Comparison of ENCODE assay signal across 10 cellular contexts in the genomic region with DNA sequence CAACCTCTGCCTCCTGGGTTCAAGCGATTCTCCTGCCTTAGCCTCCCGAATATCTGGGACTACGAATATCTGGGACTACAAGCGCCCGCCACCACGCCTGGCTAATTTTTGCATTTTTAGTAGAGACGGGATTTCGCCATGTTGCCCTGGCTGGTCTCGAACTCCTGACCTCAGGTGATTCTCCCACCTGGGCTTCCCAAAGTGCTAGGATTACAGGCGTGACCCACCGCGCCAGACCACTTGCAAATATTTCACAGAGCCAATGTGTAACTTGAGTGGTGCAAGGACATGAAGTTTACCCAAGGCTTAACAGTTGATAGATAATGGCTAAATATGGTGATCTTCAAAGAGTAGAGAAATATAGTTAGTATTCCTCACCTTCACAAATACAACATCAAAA. TPM values are rescaled to one million over a fixed set of nuclear protein-coding genes. Genes with fewer than 3 reads are reported as not detected.
DNase-seq lines count a peak whose midpoint lies in the region; ATAC-seq and TF ChIP-seq lines count a peak whose summit lies in the region.
"Had no signal": no experiment of that assay in that cellular context is flagged by ENCODE, and none has a peak within 500 bp of the region (broad histone marks: within the 10 kb centered on the region; RNA-seq: fewer than 3 reads in every experiment).

No MANE protein-coding gene starts in this region.

- H3K27ac Mint-ChIP-seq in activated B cell treated with CpG ODN at 0.5 μM for 24 hours (peak overlapping the region; percentile 35), immature natural killer cell (peak overlapping the region; percentile 38 to 98 (median 66))

- H3K27me3 Mint-ChIP-seq in activated B cell treated with CpG ODN at 0.5 μM for 24 hours (no peaks in the 10 kb centered on the region), immature natural killer cell (ENCODE audit: low read depth in 3 of 3) (peaks cover 0 to 2% (median 0%) of the 10 kb centered on the region in 3 donors)

- H3K36me3 Mint-ChIP-seq in activated B cell treated with CpG ODN at 0.5 μM for 24 hours (ENCODE audit: low read depth) (peaks cover 3% of the 10 kb centered on the region), immature natural killer cell (peaks cover 0 to 3% (median 0%) of the 10 kb centered on the region in 3 donors)

- WGBS in heart left ventricle, 4 donors, result 93 to 98% (median 97%) methylated on average over 12 of the region's 12 CpGs

- no peak for DNase-seq in heart left ventricle
- no peak for DNase-seq in cardiac septum (ENCODE audit: low spot score)
- DNase-seq in activated B cell treated with CpG ODN at 0.5 μM for 24 hours, result no peak
- no peak for DNase-seq in immature natural killer cell
- no peak for DNase-seq in thoracic aorta (ENCODE audit: low spot score)
- DNase-seq in CD1c-positive myeloid dendritic cell (ENCODE audit: extremely low spot score), result no peak
- DNase-seq in pons (ENCODE audit: low spot score), result no peak
- DNase-seq: activated CD4-positive, alpha-beta T cell treated with anti-CD3 and anti-CD28 coated beads, Interleukin-2, amount 50 U/mL, for 4 hours; Calu3 had no signal

- no peaks in the 10 kb centered on the region for H3K9me3 Mint-ChIP-seq in activated B cell treated with CpG ODN at 0.5 μM for 24 hours
- H3K9me3 Mint-ChIP-seq in immature natural killer cell, result no peaks in the 10 kb centered on the region

- CTCF ChIA-PET in activated B cell treated with CpG ODN at 0.5 μM for 24 hours (lab: Charles Lee), result no interaction called here

- intact Hi-C loops in heart left ventricle (cut with DNase I) (loop anchor here in 5 of 10 donors (2.0 to 10.0 kb wide), 7 partner anchors 14 to 334 kb away; a partner anchor contains a TSS), cardiac septum (cut with DNase I) (loop anchor here (5.0 to 10.0 kb wide), 2 partner anchors 134 to 332 kb away; a partner anchor contains a TSS), activated B cell treated with CpG ODN at 0.5 μM for 24 hours (cut with micrococcal nuclease) (loop anchor here (2.0 to 5.0 kb wide), 5 partner anchors 136 to 1516 kb away; a partner anchor contains a TSS)

- H3K27me3 ChIP-seq in heart left ventricle (no peaks in the 10 kb centered on the region), thoracic aorta (replicated peaks; ENCODE audit: insufficient read depth) (no peaks in the 10 kb centered on the region)

- H3K4me3 ChIP-seq in heart left ventricle (peak overlapping the region in 9 of 12 donors; percentile 64 to 96 (median 78)), thoracic aorta (peak overlapping the region; percentile 91)

- peaks cover 0 to 4% (median 0%) of the 10 kb centered on the region in 9 donors for H3K36me3 ChIP-seq in heart left ventricle
- no peaks in the 10 kb centered on the region for H3K36me3 ChIP-seq in thoracic aorta

- H3K27ac ChIP-seq in heart left ventricle, result peak overlapping the region in 6 of 12 donors; percentile 91 to 98 (median 94)
- H3K27ac ChIP-seq in thoracic aorta, result peak overlapping the region; percentile 90 to 95

- POLR2A ChIA-PET in activated B cell treated with CpG ODN at 0.5 μM for 24 hours (lab: Charles Lee), result no interaction called here

- ATAC-seq in heart left ventricle, result no peak
- no peak for ATAC-seq in activated B cell treated with CpG ODN at 0.5 μM for 24 hours (ENCODE audit: low read depth)
- no peak for ATAC-seq in thoracic aorta (ENCODE audit: insufficient number of reproducible peaks, low FRiP score, low read depth)
- no peak for ATAC-seq in GM19455 (IDR thresholded peaks at IDR 0.05; ENCODE audit: unreplicated experiment)

- no peak for TF ChIP-seq CTCF in heart left ventricle (IDR thresholded peaks at IDR 0.05)
- TF ChIP-seq CTCF in activated B cell treated with CpG ODN at 0.5 μM for 24 hours (IDR thresholded peaks at IDR 0.05), result no peak
- no peak for TF ChIP-seq CTCF in thoracic aorta (IDR thresholded peaks at IDR 0.05)

- H3K4me1 Mint-ChIP-seq in activated B cell treated with CpG ODN at 0.5 μM for 24 hours, result peaks cover 28% of the 10 kb centered on the region
- H3K4me1 Mint-ChIP-seq in immature natural killer cell, result peaks cover 28 to 36% of the 10 kb centered on the region in 2 donors

- peak overlapping the region; percentile 88 for H3K4me3 Mint-ChIP-seq in activated B cell treated with CpG ODN at 0.5 μM for 24 hours
- H3K4me3 Mint-ChIP-seq in immature natural killer cell, result peak overlapping the region; percentile 91 to 97 (median 92)

- no peaks in the 10 kb centered on the region for H3K9me3 ChIP-seq in heart left ventricle
- H3K9me3 ChIP-seq in thoracic aorta, result no peaks in the 10 kb centered on the region

- H3K4me1 ChIP-seq in heart left ventricle, result peaks cover 0 to 32% (median 14%) of the 10 kb centered on the region in 12 donors
- H3K4me1 ChIP-seq in thoracic aorta (ENCODE audit: control insufficient read depth in 1 of 2, low read depth in 2 of 2), result peaks cover 10 to 35% of the 10 kb centered on the region in 2 donors

- no peak for TF ChIP-seq POLR2A in heart left ventricle (IDR thresholded peaks at IDR 0.05)

RNA-seq across cellular contexts. Expression of a gene that starts 14.1 kb away (rescaled TPM):
- total RNA-seq in heart left ventricle (10 to 100 TPM; 38.3 to 54.7 (median 45.5) TPM), cardiac septum (40.8 TPM), activated B cell treated with CpG ODN at 0.5 μM for 24 hours (37.8 and 40.4 TPM in 2 replicates), thoracic aorta (10 to 100 TPM in 1 of 2 donors, 1 to 10 TPM in 1; 8.1 to 24.3 TPM)
- polyA plus RNA-seq in heart left ventricle (10 to 100 TPM; 29.9 to 47.7 TPM), immature natural killer cell (10 to 100 TPM in 2 of 3 donors, 1 to 10 TPM in 1; 5.2 to 17.7 (median 10.6) TPM)

RNA-seq across cellular contexts. Expression of a gene that starts 50.6 kb away (rescaled TPM):
- total RNA-seq in heart left ventricle (100 to 1,000 TPM; 329 to 749 (median 488) TPM), cardiac septum (395 TPM), activated B cell treated with CpG ODN at 0.5 μM for 24 hours (1,833 and 2,316 TPM in 2 replicates), thoracic aorta (100 to 1,000 TPM; 786 to 831 TPM)
- polyA plus RNA-seq in heart left ventricle (1,000 to 10,000 TPM in 1 of 2 donors, 100 to 1,000 TPM in 1; 610 to 1,743 TPM), immature natural killer cell (1,000 to 10,000 TPM; 1,176 to 2,389 (median 1,755) TPM)

RNA-seq across cellular contexts. Expression of a gene that starts 51.0 kb away (rescaled TPM):
- 10 to 100 TPM in 1 of 9 donors, 1 to 10 TPM in 8; 2.3 to 10.6 (median 5.6) TPM for total RNA-seq in heart left ventricle
- 1 to 10 TPM; 2.6 to 4.3 TPM for polyA plus RNA-seq in heart left ventricle
- 8.6 TPM for total RNA-seq in cardiac septum
- total RNA-seq in activated B cell treated with CpG ODN at 0.5 μM for 24 hours, result 7.1 and 10.5 TPM in 2 replicates
- polyA plus RNA-seq in immature natural killer cell, result 1 to 10 TPM in 2 of 3 donors, not detected in 1; 2.0 to 2.9 TPM
- 1 to 10 TPM in 1 of 2 donors, under 1 TPM in 1; 0.28 to 8.4 TPM for total RNA-seq in thoracic aorta
